In the genomic region with DNA sequence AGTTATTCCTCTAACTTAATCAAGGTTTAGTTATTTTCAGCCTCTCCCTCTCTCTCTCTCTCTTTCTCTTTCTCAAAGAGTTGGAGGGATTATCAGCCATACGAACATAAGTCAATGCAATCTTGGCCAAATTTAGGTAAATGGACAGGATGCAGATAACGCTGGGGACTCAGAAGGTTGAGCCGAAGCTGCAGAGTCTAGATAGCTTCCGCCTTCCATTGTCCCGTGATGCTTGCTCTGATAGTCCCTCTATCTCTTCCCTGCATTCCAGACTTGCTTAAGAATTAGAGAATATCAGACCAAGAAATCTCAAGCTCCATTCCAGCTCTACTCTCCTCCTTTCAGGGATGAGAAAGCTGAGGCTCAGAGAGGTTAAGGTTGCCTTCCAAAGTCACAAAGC, we compare ENCODE assay signal across 14 cellular contexts.
"Had no signal": no experiment of that assay in that cellular context is flagged by ENCODE, and none has a peak within 500 bp of the region (broad histone marks: within the 10 kb centered on the region; RNA-seq: fewer than 3 reads in every experiment).

No MANE protein-coding gene starts in this region.

- H3K27ac Mint-ChIP-seq: activated naive CD4-positive, alpha-beta T cell treated with anti-CD3 and anti-CD28 coated beads, Interleukin-2, amount 10 ng/mL, durations not matched to agents 7 days and 5 days; activated T-helper 2 cell treated with anti-CD3 and anti-CD28 coated beads, Interferon-gamma antibody, Interleukin-2, Interleukin-4, amounts not matched to agents 10 μg/mL and 5 μg/mL and 100 μg/mL, durations not matched to agents 14 hours and 24 hours and 36 hours; stimulated activated naive B cell treated with anti-CD40 and anti-IgM and Interleukin-4, amounts not matched to agents 10 μg/mL and 1 μg/mL and 100 μg/mL, for 72 hours had no signal

- H3K36me3 ChIP-seq: pancreas, upper lobe of right lung had no signal

- H3K27me3 ChIP-seq: foreskin keratinocyte, pancreas, upper lobe of right lung had no signal

- H3K27me3 Mint-ChIP-seq: activated naive CD4-positive, alpha-beta T cell treated with anti-CD3 and anti-CD28 coated beads, Interleukin-2, amount 10 ng/mL, durations not matched to agents 7 days and 5 days had no signal

- H3K27ac ChIP-seq: foreskin keratinocyte, pancreas, VCaP had no signal

- H3K9me3 Mint-ChIP-seq: activated naive CD4-positive, alpha-beta T cell treated with anti-CD3 and anti-CD28 coated beads, Interleukin-2, amount 10 ng/mL, durations not matched to agents 7 days and 5 days; activated T-helper 2 cell treated with anti-CD3 and anti-CD28 coated beads, Interferon-gamma antibody, Interleukin-2, Interleukin-4, amounts not matched to agents 10 μg/mL and 5 μg/mL and 100 μg/mL, durations not matched to agents 14 hours and 24 hours and 36 hours; stimulated activated naive B cell treated with anti-CD40 and anti-IgM and Interleukin-4, amounts not matched to agents 10 μg/mL and 1 μg/mL and 100 μg/mL, for 72 hours had no signal

- H3K4me3 ChIP-seq: pancreas, upper lobe of right lung had no signal

- DNase-seq: activated CD4-positive, alpha-beta T cell treated with anti-CD3 and anti-CD28 coated beads, Interleukin-2, amount 50 U/mL, for 48 hours; activated naive CD4-positive, alpha-beta T cell treated with anti-CD3 and anti-CD28 coated beads, Interleukin-2, amount 10 ng/mL, durations not matched to agents 7 days and 5 days; foreskin keratinocyte; kidney glomerular epithelial cell; left ventricle myocardium superior; mesenchymal stem cell; pancreas; stimulated activated CD4-positive, alpha-beta T cell treated with anti-CD3 and anti-CD28 coated beads, Interleukin-2, amount 100 ng/mL, for 48 hours; stimulated activated naive B cell treated with anti-CD40 and anti-IgM and Interleukin-4, amounts not matched to agents 10 μg/mL and 1 μg/mL and 100 μg/mL, for 72 hours; substantia nigra; SW 1271; upper lobe of right lung had no signal

- H3K9me3 ChIP-seq: pancreas, upper lobe of right lung had no signal

- H3K4me3 Mint-ChIP-seq: activated naive CD4-positive, alpha-beta T cell treated with anti-CD3 and anti-CD28 coated beads, Interleukin-2, amount 10 ng/mL, durations not matched to agents 7 days and 5 days; stimulated activated naive B cell treated with anti-CD40 and anti-IgM and Interleukin-4, amounts not matched to agents 10 μg/mL and 1 μg/mL and 100 μg/mL, for 72 hours had no signal

- H3K36me3 Mint-ChIP-seq: activated naive CD4-positive, alpha-beta T cell treated with anti-CD3 and anti-CD28 coated beads, Interleukin-2, amount 10 ng/mL, durations not matched to agents 7 days and 5 days; stimulated activated naive B cell treated with anti-CD40 and anti-IgM and Interleukin-4, amounts not matched to agents 10 μg/mL and 1 μg/mL and 100 μg/mL, for 72 hours had no signal

- H3K4me1 Mint-ChIP-seq: activated naive CD4-positive, alpha-beta T cell treated with anti-CD3 and anti-CD28 coated beads, Interleukin-2, amount 10 ng/mL, durations not matched to agents 7 days and 5 days had no signal
